In genomic region chr12:95693689-95694088, GRCh38 we compare ENCODE assay signal across 20 cellular contexts.
A peak's percentile ranks its signal among the peaks of the same experiment; 100 is the strongest.
DNase-seq lines count a peak whose midpoint lies in the region; ATAC-seq and TF ChIP-seq lines count a peak whose summit lies in the region.
"Had no signal": no experiment of that assay in that cellular context is flagged by ENCODE, and none has a peak within 500 bp of the region (broad histone marks: within the 10 kb centered on the region; RNA-seq: fewer than 3 reads in every experiment).

No MANE protein-coding gene starts in this region.

- H3K4me1 ChIP-seq in GM23338 (ENCODE audit: insufficient read depth) (no peaks in the 10 kb centered on the region), spleen (peaks cover 0 to 28% (median 4%) of the 10 kb centered on the region in 6 donors), colonic mucosa (no peaks in the 10 kb centered on the region), breast epithelium (no peaks in the 10 kb centered on the region)

- H3K4me1 Mint-ChIP-seq in GM23338 = no peaks in the 10 kb centered on the region

- H3F3A ChIP-seq in GM23338 (replicated peaks; ENCODE audit: low read depth) = no peaks in the 10 kb centered on the region

- no peak overlapping the region for H3K27ac Mint-ChIP-seq in GM23338

- H2AFZ ChIP-seq in GM23338 = no peak overlapping the region

- H3K9me2 ChIP-seq in GM23338 (ENCODE audit: insufficient read depth) = peaks cover 5% of the 10 kb centered on the region; the same call in 1 of the 2 replicates

- no peaks in the 10 kb centered on the region for H3K9me3 Mint-ChIP-seq in GM23338

- H3K27ac ChIP-seq in GM23338 (ENCODE audit: low read depth) (peak overlapping the region; percentile 5; the same call in 1 of the 2 replicates), coronary artery (peak overlapping the region; percentile 2 to 81), spleen (peak overlapping the region in 7 of 8 donors; percentile 9 to 73 (median 65)), colonic mucosa (no peak overlapping the region), breast epithelium (no peak overlapping the region)
- H3K27ac ChIP-seq: C4-2B, HL-60, KMS-11 had no signal

- no peaks in the 10 kb centered on the region for H3K36me3 Mint-ChIP-seq in GM23338 (ENCODE audit: low read depth)

- TF ChIP-seq POLR2A in spleen (IDR thresholded peaks at IDR 0.05) (no peak), breast epithelium (IDR thresholded peaks at IDR 0.05) (no peak)

- TF ChIP-seq CTCF in GM23338 (conservative IDR thresholded peaks at IDR 0.05; ENCODE audit: low read depth in 2 of 2) = no peak
- no peak for TF ChIP-seq CTCF in coronary artery (IDR thresholded peaks at IDR 0.05)
- TF ChIP-seq CTCF in spleen (IDR thresholded peaks at IDR 0.05 in 8 of 11, conservative IDR thresholded peaks at IDR 0.05 in 3 of 11) = no peak
- no peak for TF ChIP-seq CTCF in colonic mucosa (IDR thresholded peaks at IDR 0.05)
- TF ChIP-seq CTCF in breast epithelium (IDR thresholded peaks at IDR 0.05) = no peak

- no peaks in the 10 kb centered on the region for H3K27me3 Mint-ChIP-seq in GM23338 (ENCODE audit: insufficient read depth, low read depth, poor library complexity)

- H3K36me3 ChIP-seq in GM23338 (ENCODE audit: insufficient read depth) = no peaks in the 10 kb centered on the region
- peaks cover 0 to 19% (median 0%) of the 10 kb centered on the region in 6 donors for H3K36me3 ChIP-seq in spleen
- no peaks in the 10 kb centered on the region for H3K36me3 ChIP-seq in colonic mucosa
- no peaks in the 10 kb centered on the region for H3K36me3 ChIP-seq in breast epithelium
- H3K36me3 ChIP-seq: HAP-1 had no signal

- H3K4me2 ChIP-seq in GM23338 = no peak overlapping the region
- H3K4me2 ChIP-seq: KMS-11 had no signal

- no peaks in the 10 kb centered on the region for H3K27me3 ChIP-seq in GM23338 (ENCODE audit: insufficient read depth)
- no peaks in the 10 kb centered on the region for H3K27me3 ChIP-seq in spleen (replicated peaks in 1 of 7)
- H3K27me3 ChIP-seq in colonic mucosa = no peaks in the 10 kb centered on the region
- no peaks in the 10 kb centered on the region for H3K27me3 ChIP-seq in breast epithelium

- H3K9me3 ChIP-seq in spleen = no peaks in the 10 kb centered on the region
- H3K9me3 ChIP-seq in colonic mucosa = no peaks in the 10 kb centered on the region
- H3K9me3 ChIP-seq in breast epithelium = no peaks in the 10 kb centered on the region
- H3K9me3 ChIP-seq: HAP-1 had no signal

- no peak for DNase-seq in GM23338 (ENCODE audit: low spot score)
- DNase-seq in NCI-H2227 treated with DMSO at 0.1 percent for 48 hours (lab: John Stamatoyannopoulos, UW) = peak; percentile 70
- DNase-seq in coronary artery (ENCODE audit: low spot score) = no peak
- no peak for DNase-seq in spleen
- no peak for DNase-seq in colonic mucosa
- DNase-seq in breast epithelium (ENCODE audit: low spot score in 2 of 2) = no peak
- DNase-seq in NOMO-1 treated with DMSO at 0.1 percent for 48 hours (lab: John Stamatoyannopoulos, UW; ENCODE audit: unreplicated experiment) = no peak
- DNase-seq: ACHN, AML-193, DND-41, MV-4-11, NCI-H187 treated with DMSO at 0.1 percent for 48 hours, NCI-H2171 treated with DMSO at 0.1 percent for 48 hours, SW 1271 had no signal

- H3K9ac ChIP-seq in colonic mucosa (ENCODE audit: low read depth in 2 of 2, low read length in 2 of 2) = no peak overlapping the region
- H3K9ac ChIP-seq: KMS-11 had no signal

- ATAC-seq in GM23338 (peak; percentile 68), HG03196 (IDR thresholded peaks at IDR 0.05; ENCODE audit: unreplicated experiment) (no peak)
- ATAC-seq: Panc1 had no signal

- H3K79me2 ChIP-seq in GM23338 (replicated peaks; ENCODE audit: insufficient read depth) = no peaks in the 10 kb centered on the region

- H4K20me1 ChIP-seq in GM23338 (replicated peaks; ENCODE audit: insufficient read depth) = no peaks in the 10 kb centered on the region; the same call in 1 of the 2 replicates

- no peak overlapping the region for H3K4me3 Mint-ChIP-seq in GM23338

- H3K4me3 ChIP-seq in GM23338 (no peak overlapping the region), coronary artery (peak overlapping the region; percentile 12), spleen (no peak overlapping the region), colonic mucosa (no peak overlapping the region), breast epithelium (no peak overlapping the region)
- H3K4me3 ChIP-seq: HAP-1 had no signal

- WGBS in spleen, 5 donors = 82 to 94% (median 83%) methylated on average over 2 of the region's 2 CpGs

- intact Hi-C loops in spleen (cut with DNase I; ENCODE audit: low total_unique reads) (no loop called here), colonic mucosa (cut with DNase I) (no loop called here), breast epithelium (cut with DNase I; ENCODE audit: low total_unique reads) (no loop called here)

TF ChIP-seq in GM23338, 12 proteins besides CTCF, POLR2A, EP300 and RAD21 (continues in another document):
- TF ChIP-seq JUNB (IDR thresholded peaks at IDR 0.05; ENCODE audit: unreplicated experiment) (no peak), EZH2 (IDR thresholded peaks at IDR 0.05; ENCODE audit: low read depth, unreplicated experiment) (no peak), ZNF331 (CRISPR knock-in tag; IDR thresholded peaks at IDR 0.05; ENCODE audit: low read depth) (no peak), CREB1 (CRISPR knock-in tag; IDR thresholded peaks at IDR 0.05; ENCODE audit: low read depth) (no peak), EZH2phosphoT487 (IDR thresholded peaks at IDR 0.05; ENCODE audit: unreplicated experiment) (no peak), POLR2AphosphoS5 (IDR thresholded peaks at IDR 0.05; ENCODE audit: low read depth) (no peak)
- TF ChIP-seq, protein P1, sequence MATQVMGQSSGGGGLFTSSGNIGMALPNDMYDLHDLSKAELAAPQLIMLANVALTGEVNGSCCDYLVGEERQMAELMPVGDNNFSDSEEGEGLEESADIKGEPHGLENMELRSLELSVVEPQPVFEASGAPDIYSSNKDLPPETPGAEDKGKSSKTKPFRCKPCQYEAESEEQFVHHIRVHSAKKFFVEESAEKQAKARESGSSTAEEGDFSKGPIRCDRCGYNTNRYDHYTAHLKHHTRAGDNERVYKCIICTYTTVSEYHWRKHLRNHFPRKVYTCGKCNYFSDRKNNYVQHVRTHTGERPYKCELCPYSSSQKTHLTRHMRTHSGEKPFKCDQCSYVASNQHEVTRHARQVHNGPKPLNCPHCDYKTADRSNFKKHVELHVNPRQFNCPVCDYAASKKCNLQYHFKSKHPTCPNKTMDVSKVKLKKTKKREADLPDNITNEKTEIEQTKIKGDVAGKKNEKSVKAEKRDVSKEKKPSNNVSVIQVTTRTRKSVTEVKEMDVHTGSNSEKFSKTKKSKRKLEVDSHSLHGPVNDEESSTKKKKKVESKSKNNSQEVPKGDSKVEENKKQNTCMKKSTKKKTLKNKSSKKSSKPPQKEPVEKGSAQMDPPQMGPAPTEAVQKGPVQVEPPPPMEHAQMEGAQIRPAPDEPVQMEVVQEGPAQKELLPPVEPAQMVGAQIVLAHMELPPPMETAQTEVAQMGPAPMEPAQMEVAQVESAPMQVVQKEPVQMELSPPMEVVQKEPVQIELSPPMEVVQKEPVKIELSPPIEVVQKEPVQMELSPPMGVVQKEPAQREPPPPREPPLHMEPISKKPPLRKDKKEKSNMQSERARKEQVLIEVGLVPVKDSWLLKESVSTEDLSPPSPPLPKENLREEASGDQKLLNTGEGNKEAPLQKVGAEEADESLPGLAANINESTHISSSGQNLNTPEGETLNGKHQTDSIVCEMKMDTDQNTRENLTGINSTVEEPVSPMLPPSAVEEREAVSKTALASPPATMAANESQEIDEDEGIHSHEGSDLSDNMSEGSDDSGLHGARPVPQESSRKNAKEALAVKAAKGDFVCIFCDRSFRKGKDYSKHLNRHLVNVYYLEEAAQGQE (IDR thresholded peaks at IDR 0.05; ENCODE audit: unreplicated experiment) = no peak

Comparison
In these comparisons a context has a peak if more than half of its experiments do, and no peak if none do; other contexts are left out.
1. H3K27ac ChIP-seq: peak in GM23338 (single experiment), coronary artery (2 of 2) and spleen (7 of 8); none in colonic mucosa (single experiment) and breast epithelium (0 of 2).